20 cellular contexts compared by ENCODE assay signal in the genomic region with DNA sequence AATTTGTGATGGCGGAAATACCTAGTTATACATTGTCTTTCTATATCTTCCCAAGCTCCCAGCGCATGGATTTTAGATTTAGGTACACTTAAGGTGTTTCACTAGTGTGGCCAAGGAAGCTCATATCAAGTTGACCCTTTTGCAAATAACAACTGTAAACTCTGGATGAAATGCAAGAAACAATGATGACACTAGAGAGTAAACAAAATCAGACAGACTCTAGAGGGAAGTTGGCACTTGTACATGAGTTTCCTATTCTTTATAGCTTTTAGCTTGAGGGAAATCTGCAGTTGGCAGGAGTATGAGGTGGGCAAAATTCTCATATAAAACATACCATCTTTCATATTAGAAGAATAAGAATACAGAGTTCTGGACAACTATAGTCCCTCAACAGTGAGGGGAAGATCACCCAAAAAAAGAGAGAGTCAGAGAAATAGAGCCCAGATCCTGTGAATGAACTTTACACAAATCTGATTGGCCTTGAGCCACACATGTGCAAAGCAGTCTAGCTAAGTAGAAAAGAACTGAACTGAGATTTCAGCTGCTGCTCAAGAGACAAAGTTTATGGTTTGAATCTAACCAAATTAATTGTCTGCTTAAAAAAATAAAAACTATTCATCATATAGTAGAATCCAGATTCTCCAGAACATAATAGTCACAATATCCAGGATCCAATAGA. TPM values are rescaled to one million over a fixed set of nuclear protein-coding genes. Genes with fewer than 3 reads are reported as not detected.
"Had no signal": no experiment of that assay in that cellular context is flagged by ENCODE, and none has a peak within 500 bp of the region (broad histone marks: within the 10 kb centered on the region; RNA-seq: fewer than 3 reads in every experiment).

No MANE protein-coding gene starts in this region.

- H3K9me3 Mint-ChIP-seq: nephron progenitor cell; stimulated activated naive CD8-positive, alpha-beta T cell treated with anti-CD3 and anti-CD28 coated beads, Interleukin-15, Interleukin-2, amounts not matched to agents 100 ng/mL and 50 ng/mL, for 24 hours had no signal

- ATAC-seq: activated naive CD4-positive, alpha-beta T cell treated with anti-CD3 and anti-CD28 coated beads, Interleukin-2, amount 50 U/mL, for 72 hours; gastroesophageal sphincter; heart left ventricle; left lung had no signal

- H3K27ac ChIP-seq: adrenal gland, gastroesophageal sphincter, heart left ventricle, left lung, tibial nerve, WERI-Rb-1 had no signal

- H3K27me3 Mint-ChIP-seq: stimulated activated naive CD8-positive, alpha-beta T cell treated with anti-CD3 and anti-CD28 coated beads, Interleukin-15, Interleukin-2, amounts not matched to agents 100 ng/mL and 50 ng/mL, for 24 hours had no signal

- H3K36me3 Mint-ChIP-seq: activated naive CD4-positive, alpha-beta T cell treated with anti-CD3 and anti-CD28 coated beads, Interleukin-2, amount 50 U/mL, for 72 hours had no signal

- H3K27ac Mint-ChIP-seq: activated naive CD4-positive, alpha-beta T cell treated with anti-CD3 and anti-CD28 coated beads, Interleukin-2, amount 50 U/mL, for 72 hours; nephron progenitor cell; stimulated activated naive CD8-positive, alpha-beta T cell treated with anti-CD3 and anti-CD28 coated beads, Interleukin-15, Interleukin-2, amounts not matched to agents 100 ng/mL and 50 ng/mL, for 24 hours had no signal

- H3K4me3 Mint-ChIP-seq: nephron progenitor cell; stimulated activated naive CD8-positive, alpha-beta T cell treated with anti-CD3 and anti-CD28 coated beads, Interleukin-15, Interleukin-2, amounts not matched to agents 100 ng/mL and 50 ng/mL, for 24 hours had no signal

- DNase-seq: activated CD4-positive, alpha-beta T cell treated with anti-CD3 and anti-CD28 coated beads for 1 hour; activated CD4-positive, alpha-beta T cell treated with anti-CD3 and anti-CD28 coated beads, Interleukin-2, amount 50 U/mL, for 48 hours; activated gamma-delta T cell treated with Interleukin-2 at 50 U/mL for 16 hours; adrenal gland; effector CD4-positive, alpha-beta T cell; heart left ventricle; kidney; left lung; mammary epithelial cell; nephron progenitor cell; nucleus accumbens; retina; stimulated activated CD4-positive, alpha-beta T cell treated with anti-CD3 and anti-CD28 coated beads, Interleukin-12 subunit alpha, Interleukin-12 subunit beta, amount 100 ng/mL, for 4 hours; stimulated activated CD4-positive, alpha-beta T cell treated with anti-CD3 and anti-CD28 coated beads, Interleukin-1b, Interleukin-23, amount 100 ng/mL, for 48 hours; stimulated activated CD8-positive, alpha-beta memory T cell treated with anti-CD3 and anti-CD28 coated beads, Interleukin-4, amount 100 ng/mL, for 48 hours; WERI-Rb-1 had no signal

RNA-seq across cellular contexts. Expression of a gene that starts 26.1 kb away (rescaled TPM):
- total RNA-seq: mammary epithelial cell had no signal
- polyA plus RNA-seq: mammary epithelial cell had no signal
